10 cellular contexts compared by ENCODE assay signal in the genomic region with DNA sequence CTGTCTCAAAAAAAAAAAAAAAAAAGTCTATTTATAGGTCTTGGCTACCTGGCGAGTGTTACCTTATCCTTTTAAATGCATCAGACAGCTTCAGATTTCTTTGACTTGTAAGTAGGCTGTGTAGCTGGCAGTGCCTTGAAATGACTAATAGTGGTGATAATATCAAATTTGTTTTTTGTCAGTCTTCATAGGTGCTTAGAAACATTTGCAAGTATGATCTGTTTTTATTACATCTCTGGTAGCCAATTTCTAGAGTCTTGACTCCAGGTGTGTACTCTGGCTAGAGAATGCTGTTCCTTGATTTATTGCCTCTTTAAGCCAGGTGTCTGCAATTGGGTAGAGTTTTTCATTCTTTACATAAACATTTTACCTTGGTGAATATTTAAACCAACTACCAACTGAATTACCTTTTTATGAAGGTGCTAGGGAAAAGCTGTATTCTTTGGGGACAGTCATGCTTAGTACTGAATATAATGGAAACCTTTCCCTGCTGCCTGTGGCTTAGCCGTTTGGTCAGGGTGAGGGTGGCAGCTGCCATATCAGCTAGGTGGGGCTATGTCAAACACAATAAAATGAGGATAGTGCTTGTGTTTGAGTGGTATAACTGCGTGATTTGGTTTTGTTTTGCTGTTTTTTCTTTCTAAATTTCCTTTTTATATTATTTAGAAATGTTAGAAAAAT. TPM values are rescaled to one million over a fixed set of nuclear protein-coding genes. Genes with fewer than 3 reads are reported as not detected.
DNase-seq lines count a peak whose midpoint lies in the region; ATAC-seq, FAIRE-seq and TF ChIP-seq lines count a peak whose summit lies in the region.
"Had no signal": no experiment of that assay in that cellular context is flagged by ENCODE, and none has a peak within 500 bp of the region (broad histone marks: within the 10 kb centered on the region; RNA-seq: fewer than 3 reads in every experiment).

No MANE protein-coding gene starts in this region.

- DNase-seq in SIG-M5 treated with dmso at 0.1 percent for 504 hours (lab: John Stamatoyannopoulos, UW; ENCODE audit: unreplicated experiment) (peak; percentile 47), SIG-M5 (lab: John Stamatoyannopoulos, UW) (no peak), NCI-H2196 treated with DMSO at 0.1 percent for 48 hours (lab: John Stamatoyannopoulos, UW; ENCODE audit: unreplicated experiment) (peak; percentile 84), small intestine (peak; percentile 88), esophagus muscularis mucosa (ENCODE audit: extremely low spot score) (no peak), putamen (ENCODE audit: low spot score) (no peak)
- DNase-seq: stimulated activated naive CD8-positive, alpha-beta T cell treated with anti-CD3 and anti-CD28 coated beads, Interleukin-15, Interleukin-2, amounts not matched to agents 100 U/mL and 50 U/mL, for 24 hours had no signal

- FAIRE-seq in colon (lab: Jason Lieb, UNC) (peak; percentile 87), small intestine (lab: Jason Lieb, UNC) (no peak)
- FAIRE-seq: H54 had no signal

- H3K9me3 ChIP-seq in small intestine (ENCODE audit: control insufficient read depth, low read depth) (no peaks in the 10 kb centered on the region), esophagus muscularis mucosa (no peaks in the 10 kb centered on the region)

- ATAC-seq in HG03378 (IDR thresholded peaks at IDR 0.05; ENCODE audit: unreplicated experiment), result no peak
- ATAC-seq: stimulated activated naive CD8-positive, alpha-beta T cell treated with anti-CD3 and anti-CD28 coated beads, Interleukin-15, Interleukin-2, amounts not matched to agents 100 U/mL and 50 U/mL, for 24 hours had no signal

- no peaks in the 10 kb centered on the region for H3K36me3 ChIP-seq in small intestine (ENCODE audit: control insufficient read depth in 2 of 2, insufficient read depth in 2 of 2, low read length in 2 of 2)
- peaks cover 0 to 6% (median 0%) of the 10 kb centered on the region in 4 donors for H3K36me3 ChIP-seq in esophagus muscularis mucosa

- intact Hi-C loops in esophagus muscularis mucosa (cut with DNase I), result no loop called here

- H3K4me1 ChIP-seq in small intestine (ENCODE audit: control insufficient read depth in 2 of 2, insufficient read depth in 1 of 2, low read depth in 1 of 2, low read length in 1 of 2) (peaks cover 3 to 14% of the 10 kb centered on the region in 2 donors), esophagus muscularis mucosa (peaks cover 37 to 75% (median 65%) of the 10 kb centered on the region in 4 donors)

- H3K27me3 ChIP-seq in small intestine (ENCODE audit: control insufficient read depth in 2 of 2, insufficient read depth in 2 of 2, low read length in 2 of 2), result no peaks in the 10 kb centered on the region
- H3K27me3 ChIP-seq in esophagus muscularis mucosa, result no peaks in the 10 kb centered on the region

- no peak for TF ChIP-seq POLR2A in esophagus muscularis mucosa (IDR thresholded peaks at IDR 0.05; ENCODE audit: low read depth)

- H3K27ac ChIP-seq in small intestine (ENCODE audit: low read depth in 1 of 2, low read length in 1 of 2) (peak overlapping the region; percentile 50 to 84), esophagus muscularis mucosa (replicated peaks in 1 of 4) (no peak overlapping the region)

- TF ChIP-seq EP300 in esophagus muscularis mucosa (IDR thresholded peaks at IDR 0.05), result no peak

- TF ChIP-seq CTCF in esophagus muscularis mucosa (IDR thresholded peaks at IDR 0.05), result no peak

- H3K4me3 ChIP-seq in small intestine (ENCODE audit: low read depth in 1 of 2, low read length in 2 of 2), result no peak overlapping the region
- no peak overlapping the region for H3K4me3 ChIP-seq in esophagus muscularis mucosa

- WGBS in small intestine, 3 donors, result 13 to 50% (median 20%) methylated on average over 3 of the region's 3 CpGs
- WGBS in esophagus muscularis mucosa, result 68% methylated on average over 3 of the region's 3 CpGs

RNA-seq across cellular contexts. Expression of gene MLXIP, which starts 32.7 kb away (rescaled TPM):
- 10 to 100 TPM in 1 of 3 donors, 1 to 10 TPM in 2; 8.5 to 55.0 (median 8.6) TPM for polyA plus RNA-seq in small intestine
- total RNA-seq in esophagus muscularis mucosa, result 10 to 100 TPM; 33.8 to 82.2 (median 50.9) TPM

Comparison
In these comparisons a context has a peak if more than half of its experiments do, and no peak if none do; other contexts are left out.
1. DNase-seq: peak in SIG-M5 treated with dmso at 0.1 percent for 504 hours (single experiment), NCI-H2196 treated with DMSO at 0.1 percent for 48 hours (single experiment) and small intestine (single experiment); none in SIG-M5 (single experiment), esophagus muscularis mucosa (single experiment) and putamen (single experiment).
2. H3K27ac ChIP-seq: peak in small intestine (2 of 2); none in esophagus muscularis mucosa (0 of 4).